32 cellular contexts compared by ENCODE assay signal in genomic region chr13:84088996-84089395, GRCh38.
"Had no signal": no experiment of that assay in that cellular context is flagged by ENCODE, and none has a peak within 500 bp of the region (broad histone marks: within the 10 kb centered on the region; RNA-seq: fewer than 3 reads in every experiment).

No MANE protein-coding gene starts in this region.

- H3K4me1 ChIP-seq: adrenal gland, body of pancreas, breast epithelium had no signal

- FAIRE-seq: astrocyte, TTC549 had no signal

- H3K36me3 ChIP-seq: adrenal gland, brain microvascular endothelial cell, breast epithelium had no signal

- H3K9me3 ChIP-seq: adrenal gland, body of pancreas, breast epithelium had no signal

- H3K27me3 ChIP-seq: adrenal gland, body of pancreas, brain microvascular endothelial cell, breast epithelium had no signal

- ATAC-seq: activated CD8-positive, alpha-beta T cell treated with anti-CD3 and anti-CD28 coated beads for 36 hours; activated naive CD4-positive, alpha-beta T cell treated with anti-CD3 and anti-CD28 coated beads, Interleukin-2, amount 50 U/mL, for 72 hours; activated T-cell treated with anti-CD3 and anti-CD28 coated beads, Interleukin-2, amount 50 U/mL, for 4 hours; activated T-cell treated with anti-CD3 and anti-CD28 coated beads, Interleukin-2, amount 50 U/mL, for 72 hours; activated T-helper 17 cell treated with anti-CD3 and anti-CD28 coated beads, Interleukin-2, amount 50 U/mL, for 72 hours; body of pancreas had no signal

- H3K27ac ChIP-seq: adrenal gland, body of pancreas, brain microvascular endothelial cell, breast epithelium, VCaP had no signal

- H3K4me3 ChIP-seq: adrenal gland, body of pancreas, breast epithelium had no signal

- DNase-seq: activated B cell treated with CpG ODN at 0.5 μM for 24 hours; activated CD4-positive, alpha-beta memory T cell treated with anti-CD3 and anti-CD28 coated beads for 36 hours; activated CD4-positive, alpha-beta T cell treated with anti-CD3 and anti-CD28 coated beads for 4 hours; activated CD4-positive, alpha-beta T cell treated with anti-CD3 and anti-CD28 coated beads, Interleukin-2, amount 10 ng/mL, durations not matched to agents 24 days and 14 days; activated CD4-positive, alpha-beta T cell treated with anti-CD3 and anti-CD28 coated beads, Interleukin-2, amount 50 U/mL, for 1 hour; activated CD4-positive, alpha-beta T cell treated with anti-CD3 and anti-CD28 coated beads, Interleukin-2, amount 50 U/mL, for 4 hours; activated CD4-positive, CD25-positive, alpha-beta regulatory T cell treated with anti-CD3 and anti-CD28 coated beads, Interleukin-2, amount 50 U/mL, for 72 hours; activated CD8-positive, alpha-beta memory T cell treated with anti-CD3 and anti-CD28 coated beads, Interleukin-2, amount 50 U/mL, for 4 hours; activated CD8-positive, alpha-beta T cell treated with anti-CD3 and anti-CD28 coated beads for 36 hours; activated effector memory CD4-positive, alpha-beta T cell treated with anti-CD3 and anti-CD28 coated beads, Interleukin-2, amount 50 U/mL, for 16 hours; activated gamma-delta T cell treated with Interleukin-2 at 50 U/mL for 16 hours; activated naive CD4-positive, alpha-beta T cell; activated naive CD4-positive, alpha-beta T cell treated with anti-CD3 and anti-CD28 coated beads for 36 hours; activated naive CD4-positive, alpha-beta T cell treated with anti-CD3 and anti-CD28 coated beads, Interleukin-2, amount 50 U/mL, for 16 hours; activated naive CD8-positive, alpha-beta T cell treated with anti-CD3 and anti-CD28 coated beads for 36 hours; activated T-cell treated with anti-CD3 and anti-CD28 coated beads for 4 hours; activated T-cell treated with anti-CD3 and anti-CD28 coated beads, Interleukin-2, amount 50 U/mL, for 1 hour; activated T-cell treated with anti-CD3 and anti-CD28 coated beads, Interleukin-2, amount 50 U/mL, for 4 hours; activated T-cell treated with anti-CD3 and anti-CD28 coated beads, Interleukin-2, amount 50 U/mL, for 72 hours; adrenal gland; amniotic stem cell; aorta; body of pancreas; brain microvascular endothelial cell; central memory CD4-positive, alpha-beta T cell; T-helper 9 cell had no signal
